2 cellular contexts compared by ENCODE assay signal in genomic region chr12:57097554-57097835, GRCh38.
TF ChIP-seq lines count a peak whose summit lies in the region.

No MANE protein-coding gene starts in this region.

TF ChIP-seq in HEK293T, 16 proteins besides CTCF, POLR2A, EP300 and RAD21 (continued from another document):
- TF ChIP-seq PKNOX1 (IDR thresholded peaks at IDR 0.05) (no peak), FOXM1 (IDR thresholded peaks at IDR 0.05; ENCODE audit: borderline replicate concordance) (no peak), LEF1 (IDR thresholded peaks at IDR 0.05; ENCODE audit: borderline replicate concordance) (no peak), FOXA1 (IDR thresholded peaks at IDR 0.05) (no peak), CTBP1 (IDR thresholded peaks at IDR 0.05; ENCODE audit: borderline replicate concordance) (no peak), FOXK2 (IDR thresholded peaks at IDR 0.05) (no peak), ZNF384 (IDR thresholded peaks at IDR 0.05) (no peak), TARDBP (IDR thresholded peaks at IDR 0.05) (no peak), BHLHE40 (IDR thresholded peaks at IDR 0.05; ENCODE audit: borderline replicate concordance) (no peak), ARNT (IDR thresholded peaks at IDR 0.05) (no peak)

TF ChIP-seq in SK-N-SH treated with all-trans-retinoic acid at 6 μM for 48 hours, 23 proteins besides CTCF, POLR2A, EP300 and RAD21 (continued from another document):
- TF ChIP-seq TCF4 (CRISPR knock-in tag; IDR thresholded peaks at IDR 0.05; ENCODE audit: borderline replicate concordance) (no peak), GLIS3 (CRISPR knock-in tag; IDR thresholded peaks at IDR 0.05) (no peak), ZFP3 (CRISPR knock-in tag; IDR thresholded peaks at IDR 0.05) (no peak), ZC3H10 (CRISPR knock-in tag; IDR thresholded peaks at IDR 0.05) (no peak)
